ENCODE assay signal across 9 cellular contexts in genomic region chr11:76835928-76836612, GRCh38. TPM values are rescaled to one million over a fixed set of nuclear protein-coding genes. Genes with fewer than 3 reads are reported as not detected.
A peak's percentile ranks its signal among the peaks of the same experiment; 100 is the strongest.
DNase-seq lines count a peak whose midpoint lies in the region; ATAC-seq lines count a peak whose summit lies in the region.
"Had no signal": no experiment of that assay in that cellular context is flagged by ENCODE, and none has a peak within 500 bp of the region (broad histone marks: within the 10 kb centered on the region; RNA-seq: fewer than 3 reads in every experiment).

No MANE protein-coding gene starts in this region.

- no peak overlapping the region for H3K27ac Mint-ChIP-seq in activated naive CD4-positive, alpha-beta T cell treated with anti-CD3 and anti-CD28 coated beads for 36 hours
- no peak overlapping the region for H3K27ac Mint-ChIP-seq in activated naive CD4-positive, alpha-beta T cell treated with anti-CD3 and anti-CD28 coated beads, Interleukin-2, amount 50 U/mL, for 72 hours

- H3K4me3 Mint-ChIP-seq in activated naive CD4-positive, alpha-beta T cell treated with anti-CD3 and anti-CD28 coated beads for 36 hours, result no peak overlapping the region

- no peaks in the 10 kb centered on the region for H3K9me3 Mint-ChIP-seq in activated naive CD4-positive, alpha-beta T cell treated with anti-CD3 and anti-CD28 coated beads for 36 hours
- H3K9me3 Mint-ChIP-seq in activated naive CD4-positive, alpha-beta T cell treated with anti-CD3 and anti-CD28 coated beads, Interleukin-2, amount 50 U/mL, for 72 hours, result no peaks in the 10 kb centered on the region

- DNase-seq in DMS79 treated with DMSO at 0.1 percent for 48 hours (lab: John Stamatoyannopoulos, UW) (peak; percentile 95), NCI-H345 treated with DMSO at 0.1 percent for 48 hours (lab: John Stamatoyannopoulos, UW; ENCODE audit: unreplicated experiment) (peak; percentile 18), dedifferentiated amniotic fluid mesenchymal stem cell (ENCODE audit: extremely low spot score) (peak; percentile 89), pons (ENCODE audit: low spot score) (peak; percentile 42), hepatic stellate cell (ENCODE audit: low spot score) (no peak)
- DNase-seq in activated naive CD4-positive, alpha-beta T cell treated with anti-CD3 and anti-CD28 coated beads for 36 hours, result no peak
- no peak for DNase-seq in stimulated activated CD4-positive, alpha-beta T cell treated with anti-CD3 and anti-CD28 coated beads, Interleukin-1b, Interleukin-23, amount 100 ng/mL, for 48 hours
- DNase-seq in activated naive CD4-positive, alpha-beta T cell treated with anti-CD3 and anti-CD28 coated beads, Interleukin-2, amount 50 U/mL, for 72 hours (ENCODE audit: low spot score in 2 of 2), result no peak
- DNase-seq: NCI-H510A treated with DMSO at 0.1 percent for 48 hours had no signal

- ATAC-seq in activated naive CD4-positive, alpha-beta T cell treated with anti-CD3 and anti-CD28 coated beads, Interleukin-2, amount 50 U/mL, for 72 hours, result no peak

- no peaks in the 10 kb centered on the region for H3K4me1 Mint-ChIP-seq in activated naive CD4-positive, alpha-beta T cell treated with anti-CD3 and anti-CD28 coated beads for 36 hours (ENCODE audit: low read depth)

- H3K36me3 Mint-ChIP-seq in activated naive CD4-positive, alpha-beta T cell treated with anti-CD3 and anti-CD28 coated beads for 36 hours (ENCODE audit: low read depth), result no peaks in the 10 kb centered on the region
- H3K36me3 Mint-ChIP-seq in activated naive CD4-positive, alpha-beta T cell treated with anti-CD3 and anti-CD28 coated beads, Interleukin-2, amount 50 U/mL, for 72 hours, result no peaks in the 10 kb centered on the region

- intact Hi-C loops in activated naive CD4-positive, alpha-beta T cell treated with anti-CD3 and anti-CD28 coated beads for 36 hours (cut with micrococcal nuclease), result no loop called here

- H3K27me3 Mint-ChIP-seq in activated naive CD4-positive, alpha-beta T cell treated with anti-CD3 and anti-CD28 coated beads for 36 hours (ENCODE audit: low read depth), result peaks cover 9% of the 10 kb centered on the region

- CTCF ChIA-PET in activated naive CD4-positive, alpha-beta T cell treated with anti-CD3 and anti-CD28 coated beads for 36 hours (lab: Charles Lee), result interaction anchor here (0.7 to 1.2 kb wide), 2 partner anchors 27 to 83 kb away, joined by 3 read pairs; no protein-coding TSS in a partner anchor

RNA-seq across cellular contexts. Expression of gene ACER3, which starts 24.6 kb away (rescaled TPM):
- 10 to 100 TPM in 1 of 2 experiments, 1 to 10 TPM in 1; 7.6 to 10.0 TPM for total RNA-seq in activated naive CD4-positive, alpha-beta T cell treated with anti-CD3 and anti-CD28 coated beads for 36 hours
- total RNA-seq in activated naive CD4-positive, alpha-beta T cell treated with anti-CD3 and anti-CD28 coated beads, Interleukin-2, amount 50 U/mL, for 72 hours, result 10 to 100 TPM; 10.8 to 24.3 TPM

RNA-seq across cellular contexts. Expression of gene TSKU, which starts 52.9 kb away (rescaled TPM):
- total RNA-seq in activated naive CD4-positive, alpha-beta T cell treated with anti-CD3 and anti-CD28 coated beads for 36 hours, result under 1 TPM; 0.35 to 0.38 TPM
- 10 to 100 TPM in 1 of 2 donors, not detected in 1; 17.3 TPM for total RNA-seq in activated naive CD4-positive, alpha-beta T cell treated with anti-CD3 and anti-CD28 coated beads, Interleukin-2, amount 50 U/mL, for 72 hours

Comparison
In these comparisons a context has a peak if more than half of its experiments do, and no peak if none do; other contexts are left out.
1. DNase-seq: peak in DMS79 treated with DMSO at 0.1 percent for 48 hours (single experiment), NCI-H345 treated with DMSO at 0.1 percent for 48 hours (single experiment), dedifferentiated amniotic fluid mesenchymal stem cell (single experiment) and pons (single experiment); none in activated naive CD4-positive, alpha-beta T cell treated with anti-CD3 and anti-CD28 coated beads for 36 hours (single experiment), stimulated activated CD4-positive, alpha-beta T cell treated with anti-CD3 and anti-CD28 coated beads, Interleukin-1b, Interleukin-23, amount 100 ng/mL, for 48 hours (single experiment), hepatic stellate cell (single experiment) and activated naive CD4-positive, alpha-beta T cell treated with anti-CD3 and anti-CD28 coated beads, Interleukin-2, amount 50 U/mL, for 72 hours (0 of 2).